In genomic region chr19:18477042-18477760, GRCh38 we compare ENCODE assay signal across 10 cellular contexts. TPM values are rescaled to one million over a fixed set of nuclear protein-coding genes. Genes with fewer than 3 reads are reported as not detected.
A peak's percentile ranks its signal among the peaks of the same experiment; 100 is the strongest.
DNase-seq lines count a peak whose midpoint lies in the region; ATAC-seq and TF ChIP-seq lines count a peak whose summit lies in the region.
"Had no signal": no experiment of that assay in that cellular context is flagged by ENCODE, and none has a peak within 500 bp of the region (broad histone marks: within the 10 kb centered on the region; RNA-seq: fewer than 3 reads in every experiment).

No MANE protein-coding gene starts in this region.

- H3K27me3 Mint-ChIP-seq in CD8-positive, alpha-beta T cell (ENCODE audit: low read depth): no peaks in the 10 kb centered on the region

- peaks cover 67% of the 10 kb centered on the region for H3K4me1 Mint-ChIP-seq in CD8-positive, alpha-beta T cell (ENCODE audit: low read depth)

- POLR2A ChIA-PET in CD8-positive, alpha-beta T cell (lab: Charles Lee): no interaction called here

- H3K36me3 Mint-ChIP-seq in CD8-positive, alpha-beta T cell: peaks cover 12% of the 10 kb centered on the region

- H4K20me1 ChIP-seq in Loucy (ENCODE audit: insufficient read depth, low read length, poor library complexity, severe bottlenecking) (peaks cover 14% of the 10 kb centered on the region), osteoblast (ENCODE audit: insufficient read depth, low read length) (peaks cover 60% of the 10 kb centered on the region)

- ATAC-seq in CD8-positive, alpha-beta T cell: no peak
- no peak for ATAC-seq in HG02973 (IDR thresholded peaks at IDR 0.05; ENCODE audit: unreplicated experiment)

- no peaks in the 10 kb centered on the region for H3K9me3 Mint-ChIP-seq in CD8-positive, alpha-beta T cell

- no peak overlapping the region for H3K9ac ChIP-seq in Loucy (ENCODE audit: low read depth, low read length, poor library complexity, severe bottlenecking)
- H3K9ac ChIP-seq: parathyroid adenoma had no signal

- H3K4me2 ChIP-seq in Loucy (ENCODE audit: low read depth, low read length, poor library complexity, severe bottlenecking) (no peak overlapping the region), osteoblast (ENCODE audit: insufficient read depth, low read length) (no peak overlapping the region)

- H3K4me1 ChIP-seq in CD8-positive, alpha-beta T cell (ENCODE audit: insufficient read depth, low read length): peaks cover 56% of the 10 kb centered on the region
- H3K4me1 ChIP-seq in Loucy (ENCODE audit: insufficient read depth, low read length, poor library complexity, severe bottlenecking): peaks cover 10% of the 10 kb centered on the region
- peaks cover 36% of the 10 kb centered on the region for H3K4me1 ChIP-seq in osteoblast (ENCODE audit: insufficient read depth, low read length)

- no peaks in the 10 kb centered on the region for H3K27me3 ChIP-seq in CD8-positive, alpha-beta T cell (ENCODE audit: insufficient read depth, low read length)
- H3K27me3 ChIP-seq in Loucy (ENCODE audit: insufficient read depth, low read length, poor library complexity, severe bottlenecking) (no peaks in the 10 kb centered on the region), brain microvascular endothelial cell (replicated peaks) (no peaks in the 10 kb centered on the region), osteoblast (ENCODE audit: insufficient read depth, low read length) (no peaks in the 10 kb centered on the region)

- in situ Hi-C loops in brain microvascular endothelial cell (cut with HindIII; ENCODE audit: low pct_ligation_motif_present, low sequenced_read_pairs): no loop called here

- no peak for TF ChIP-seq CTCF in CD8-positive, alpha-beta T cell (IDR thresholded peaks at IDR 0.05)
- TF ChIP-seq CTCF in Loucy (conservative IDR thresholded peaks at IDR 0.05; ENCODE audit: low read length) (peak; percentile 28; the same call in 1 of the 2 replicates), brain microvascular endothelial cell (IDR thresholded peaks at IDR 0.05; ENCODE audit: low read depth, low read length, missing control alignments) (peak; percentile 48), osteoblast (IDR thresholded peaks at IDR 0.05; ENCODE audit: extremely low read depth, low read depth, low read length) (peak; percentile 19)

- H3K36me3 ChIP-seq in CD8-positive, alpha-beta T cell (ENCODE audit: insufficient read depth, low read length): peaks cover 3% of the 10 kb centered on the region
- no peaks in the 10 kb centered on the region; the same call in 1 of the 2 replicates for H3K36me3 ChIP-seq in Loucy (ENCODE audit: insufficient read depth, low read length)
- peaks cover 2% of the 10 kb centered on the region for H3K36me3 ChIP-seq in brain microvascular endothelial cell (replicated peaks)
- no peaks in the 10 kb centered on the region for H3K36me3 ChIP-seq in osteoblast (ENCODE audit: insufficient read depth, low read length)

- intact Hi-C loops in CD8-positive, alpha-beta T cell (cut with DNase I, micrococcal nuclease): no loop called here

- no peak overlapping the region for H3K4me3 ChIP-seq in CD8-positive, alpha-beta T cell (ENCODE audit: low read depth, low read length)
- H3K4me3 ChIP-seq in Loucy (ENCODE audit: low read length, poor library complexity, severe bottlenecking) (no peak overlapping the region), brain microvascular endothelial cell (ENCODE audit: low read depth, low read length) (no peak overlapping the region), osteoblast (ENCODE audit: insufficient read depth, low read length) (no peak overlapping the region)

- H3K79me2 ChIP-seq in Loucy (ENCODE audit: insufficient read depth, low read length): peaks cover 86% of the 10 kb centered on the region
- H3K79me2 ChIP-seq in osteoblast (ENCODE audit: insufficient read depth, low read length): peaks cover 98% of the 10 kb centered on the region

- no peaks in the 10 kb centered on the region for H3F3A ChIP-seq in Loucy (ENCODE audit: low read depth)

- H3K9me3 ChIP-seq in CD8-positive, alpha-beta T cell (ENCODE audit: low read length): no peaks in the 10 kb centered on the region
- H3K9me3 ChIP-seq in Loucy (ENCODE audit: insufficient read depth, low read depth, low read length) (no peaks in the 10 kb centered on the region), osteoblast (ENCODE audit: low read depth, low read length) (no peaks in the 10 kb centered on the region)

- H2AFZ ChIP-seq in Loucy (ENCODE audit: low read length): no peak overlapping the region
- H2AFZ ChIP-seq in osteoblast (ENCODE audit: low read length): no peak overlapping the region
- H2AFZ ChIP-seq: parathyroid adenoma had no signal

- no peak for DNase-seq in CD8-positive, alpha-beta T cell
- no peak for DNase-seq in brain microvascular endothelial cell
- DNase-seq in osteoblast (ENCODE audit: insufficient read length, low spot score, missing footprints): peak; percentile 57
- no peak for DNase-seq in NCI-H526 (lab: John Stamatoyannopoulos, UW)
- DNase-seq in A172 (ENCODE audit: low spot score): no peak
- DNase-seq in AG08395 (ENCODE audit: low spot score): no peak
- DNase-seq: NCI-H2107 had no signal

- H3K27ac Mint-ChIP-seq in CD8-positive, alpha-beta T cell: peak overlapping the region; percentile 79

- peak overlapping the region; percentile 40 for H3K4me3 Mint-ChIP-seq in CD8-positive, alpha-beta T cell

- no peaks in the 10 kb centered on the region for H3K9me2 ChIP-seq in Loucy (replicated peaks; ENCODE audit: low read depth, low read length)

- CTCF ChIA-PET in CD8-positive, alpha-beta T cell (lab: Charles Lee): interaction anchor here (1.3 to 1.5 kb wide), 2 partner anchors 30 to 199 kb away, joined by 4 read pairs; no protein-coding TSS in a partner anchor

- H3K27ac ChIP-seq in CD8-positive, alpha-beta T cell (ENCODE audit: low read depth, low read length): no peak overlapping the region
- no peak overlapping the region for H3K27ac ChIP-seq in brain microvascular endothelial cell
- H3K27ac ChIP-seq in osteoblast (ENCODE audit: low read depth, low read length): peak overlapping the region; percentile 36
- H3K27ac ChIP-seq: parathyroid adenoma had no signal

RNA-seq across cellular contexts. Expression of gene ISYNA1, which starts 39.3 kb away (rescaled TPM):
- total RNA-seq in CD8-positive, alpha-beta T cell: 10 to 100 TPM; 54.5 to 54.7 TPM
- total RNA-seq in osteoblast: 7.7 and 8.0 TPM in 2 replicates
- total RNA-seq in A172 (2014; rRNA removed; shearing (Covaris generic)): 0.72 and 0.98 TPM in 2 replicates

RNA-seq across cellular contexts. Expression of gene ELL, which starts 44.7 kb away (rescaled TPM):
- 10 to 100 TPM; 73.4 to 75.2 TPM for total RNA-seq in CD8-positive, alpha-beta T cell
- 17.1 and 18.5 TPM in 2 replicates for total RNA-seq in osteoblast
- 9.0 and 10.3 TPM in 2 replicates for total RNA-seq in A172 (2014; rRNA removed; shearing (Covaris generic))

RNA-seq across cellular contexts. Expression of gene SSBP4, which starts 58.0 kb away (rescaled TPM):
- 10 to 100 TPM; 49.9 to 58.2 TPM for total RNA-seq in CD8-positive, alpha-beta T cell
- total RNA-seq in osteoblast: 77.8 and 90.8 TPM in 2 replicates
- 88.7 and 127 TPM in 2 replicates for total RNA-seq in A172 (2014; rRNA removed; shearing (Covaris generic))
